In the genomic region with DNA sequence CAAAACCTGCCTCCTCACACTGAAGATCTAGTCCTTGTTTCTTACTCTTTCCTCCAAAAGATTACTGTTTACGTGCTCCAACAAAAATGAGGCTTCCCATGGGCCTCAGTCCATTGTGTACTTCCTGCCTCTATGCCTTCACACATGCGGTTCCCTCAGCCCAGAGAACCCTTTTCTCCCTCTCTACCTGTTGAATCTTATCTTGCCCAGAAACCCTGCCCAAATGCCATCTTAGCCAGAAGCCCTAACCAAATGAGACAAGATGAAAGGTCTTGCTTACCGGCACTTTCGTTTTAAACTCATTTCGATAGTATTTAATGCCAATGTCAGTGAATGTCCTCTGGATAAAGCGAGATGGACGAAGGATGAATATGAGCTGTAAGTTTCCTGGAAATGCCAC, we compare ENCODE assay signal across 19 cellular contexts.
DNase-seq lines count a peak whose midpoint lies in the region; FAIRE-seq and TF ChIP-seq lines count a peak whose summit lies in the region.
"Had no signal": no experiment of that assay in that cellular context is flagged by ENCODE, and none has a peak within 500 bp of the region (broad histone marks: within the 10 kb centered on the region; RNA-seq: fewer than 3 reads in every experiment).

No MANE protein-coding gene starts in this region.

- no peak overlapping the region for H3K4me3 ChIP-seq in HEK293 (ENCODE audit: low read depth, low read length)
- H3K4me3 ChIP-seq: BLaER1, GM12878, GM23248 had no signal

- TF ChIP-seq CTCF in HEK293 (tag by site-specific recombination; IDR thresholded peaks at IDR 0.05) (no peak), chondrocyte (IDR thresholded peaks at IDR 0.05) (no peak)

- H3K4me1 Mint-ChIP-seq in chondrocyte (ENCODE audit: low read depth): no peaks in the 10 kb centered on the region
- H3K4me1 Mint-ChIP-seq: B cell had no signal

- H3K27me3 Mint-ChIP-seq in chondrocyte (ENCODE audit: low read depth): no peaks in the 10 kb centered on the region

- FAIRE-seq in HTR-8/SVneo (lab: Jason Lieb, UNC): peak; percentile 9
- FAIRE-seq: G401.6, GM12878, GM19239 had no signal

- no peak overlapping the region for H3K27ac ChIP-seq in HEK293 (ENCODE audit: extremely low read depth, low read depth, low read length)
- H3K27ac ChIP-seq: BLaER1, C4-2B, GM23248 had no signal

- no peak overlapping the region for H3K4me3 Mint-ChIP-seq in chondrocyte (ENCODE audit: unreplicated experiment)
- H3K4me3 Mint-ChIP-seq: B cell; CD4-positive, CD25-positive, alpha-beta regulatory T cell; CD8-positive, alpha-beta T cell; H9 had no signal

- H3K36me3 ChIP-seq in HEK293 (ENCODE audit: control insufficient read depth in 2 of 2, insufficient read depth in 1 of 2, low read length in 2 of 2): no peaks in the 10 kb centered on the region
- H3K36me3 ChIP-seq: BLaER1 had no signal

- DNase-seq in HTR-8/SVneo (ENCODE audit: insufficient read length, low spot score) (no peak), chondrocyte (ENCODE audit: low spot score) (no peak), AG08396 (ENCODE audit: low spot score) (no peak), anterior cingulate cortex (lab: John Stamatoyannopoulos, UW) (no peak)
- no peak for DNase-seq in activated CD4-positive, alpha-beta T cell treated with anti-CD3 and anti-CD28 coated beads for 4 hours
- DNase-seq: Caco-2; CD4-positive, CD25-positive, alpha-beta regulatory T cell; CD8-positive, alpha-beta T cell; DMS153; DND-41; GM23248; H9 had no signal

- POLR2A ChIA-PET in HEK293 (lab: Yijun Ruan, JAX): no interaction called here

- H3K9me3 Mint-ChIP-seq in chondrocyte (ENCODE audit: low read depth): no peaks in the 10 kb centered on the region
- H3K9me3 Mint-ChIP-seq: CD8-positive, alpha-beta T cell; H9 had no signal

- H3K9me3 ChIP-seq in HEK293 (ENCODE audit: control insufficient read depth, insufficient read depth, low read depth, low read length): no peaks in the 10 kb centered on the region
- H3K9me3 ChIP-seq: BLaER1, Caco-2 had no signal

- peak overlapping the region; percentile 47 for H3K27ac Mint-ChIP-seq in chondrocyte (ENCODE audit: unreplicated experiment)
- H3K27ac Mint-ChIP-seq: B cell; CD4-positive, CD25-positive, alpha-beta regulatory T cell; CD8-positive, alpha-beta T cell; H9 had no signal

- CTCF ChIA-PET in HEK293 (lab: Yijun Ruan, JAX): no interaction called here

- no peaks in the 10 kb centered on the region for H3K4me1 ChIP-seq in HEK293 (ENCODE audit: control insufficient read depth, insufficient read depth, low read length)
- H3K4me1 ChIP-seq: BLaER1, Caco-2 had no signal

- H3K36me3 Mint-ChIP-seq in chondrocyte (ENCODE audit: low read depth): no peaks in the 10 kb centered on the region

TF ChIP-seq in HEK293, 187 proteins besides CTCF, POLR2A, EP300 and RAD21:
- TF ChIP-seq SCRT2 (tag by site-specific recombination; IDR thresholded peaks at IDR 0.05) (peak; percentile 55), ZFP3 (tag by site-specific recombination; IDR thresholded peaks at IDR 0.05; ENCODE audit: low read depth) (no peak), SCRT1 (tag by site-specific recombination; IDR thresholded peaks at IDR 0.05; ENCODE audit: borderline replicate concordance) (peak; percentile 55; the same call in 1 of the 2 replicates)
